8 cellular contexts compared by ENCODE assay signal in genomic region chr3:149621218-149622005, GRCh38. TPM values are rescaled to one million over a fixed set of nuclear protein-coding genes. Genes with fewer than 3 reads are reported as not detected.
DNase-seq lines count a peak whose midpoint lies in the region; ATAC-seq and TF ChIP-seq lines count a peak whose summit lies in the region.

No MANE protein-coding gene starts in this region.

- peaks cover 85% of the 10 kb centered on the region for H3K4me1 Mint-ChIP-seq in HFFc6 (ENCODE audit: low read depth)

- H3K4me2 ChIP-seq in hepatocyte = no peak overlapping the region

- peaks cover 99% of the 10 kb centered on the region for H3K79me2 ChIP-seq in hepatocyte

- H3K4me1 ChIP-seq in SJCRH30 = peaks cover 21% of the 10 kb centered on the region
- H3K4me1 ChIP-seq in hepatocyte (ENCODE audit: insufficient read depth) = peaks cover 12% of the 10 kb centered on the region

- peak overlapping the region; percentile 76 for H3K27ac Mint-ChIP-seq in HFFc6

- peaks cover 4% of the 10 kb centered on the region; the same call in 1 of the 2 replicates for H3K36me3 Mint-ChIP-seq in HFFc6 (ENCODE audit: low read depth)

- H3K36me3 ChIP-seq in SJCRH30 (no peaks in the 10 kb centered on the region), hepatocyte (replicated peaks; ENCODE audit: insufficient read depth, low read depth) (no peaks in the 10 kb centered on the region)

- H3K9me2 ChIP-seq in hepatocyte (replicated peaks; ENCODE audit: insufficient read depth) = no peaks in the 10 kb centered on the region

- no peak for TF ChIP-seq CTCF in GM12865 (IDR thresholded peaks at IDR 0.05; ENCODE audit: insufficient read depth, low read depth, low read length, missing control alignments)
- no peak for TF ChIP-seq CTCF in HFFc6 (IDR thresholded peaks at IDR 0.05)
- TF ChIP-seq CTCF in hepatocyte (IDR thresholded peaks at IDR 0.05; ENCODE audit: poor library complexity) = no peak

- DNase-seq in GM12865 (ENCODE audit: low read depth) = peak; percentile 66
- DNase-seq in HFFc6 = peak; percentile 76
- peak; percentile 17 to 53 for DNase-seq in SJCRH30
- no peak for DNase-seq in hepatocyte (ENCODE audit: low spot score)
- no peak for DNase-seq in NCI-H446 treated with DMSO at 0.1 percent for 48 hours (lab: John Stamatoyannopoulos, UW)
- no peak for DNase-seq in central memory CD4-positive, alpha-beta T cell
- no peak for DNase-seq in HPDE6-E6E7 (ENCODE audit: extremely low spot score)

- H3K9me3 Mint-ChIP-seq in HFFc6 = no peaks in the 10 kb centered on the region

- H3K27ac ChIP-seq in SJCRH30 = peak overlapping the region; percentile 34
- peak overlapping the region; percentile 38 for H3K27ac ChIP-seq in hepatocyte

- H3K4me3 ChIP-seq in GM12865 (ENCODE audit: low read depth, low read length) (no peak overlapping the region; the same call in 1 of the 2 replicates), SJCRH30 (no peak overlapping the region), hepatocyte (no peak overlapping the region)

- H4K20me1 ChIP-seq in hepatocyte (ENCODE audit: insufficient read depth, poor library complexity, severe bottlenecking) = peaks cover 22% of the 10 kb centered on the region

- 82% methylated on average over 5 of the region's 5 CpGs for WGBS in hepatocyte (ENCODE audit: low lambda C conversion rate, missing lambda C conversion rate)

- H2AFZ ChIP-seq in hepatocyte = no peak overlapping the region

- no peaks in the 10 kb centered on the region for H3K27me3 ChIP-seq in SJCRH30
- H3K27me3 ChIP-seq in hepatocyte = no peaks in the 10 kb centered on the region

- peak overlapping the region; percentile 64 for H3K4me3 Mint-ChIP-seq in HFFc6

- no peaks in the 10 kb centered on the region for H3K9me3 ChIP-seq in SJCRH30 (replicated peaks)
- H3K9me3 ChIP-seq in hepatocyte (ENCODE audit: low read depth) = no peaks in the 10 kb centered on the region

- no peak for ATAC-seq in GM18520 (IDR thresholded peaks at IDR 0.05; ENCODE audit: unreplicated experiment)

- H3K27me3 Mint-ChIP-seq in HFFc6 (ENCODE audit: insufficient read depth) = no peaks in the 10 kb centered on the region; the same call in 1 of the 2 replicates

RNA-seq across cellular contexts. Expression of gene WWTR1, which starts 36.4 kb away (rescaled TPM):
- total RNA-seq in HFFc6 (2021; fragmentation: NEBNext Ultra II Directional; extraction: Animal tissue kit (Norgen Biotek cat#: 25700)) = 10 to 100 TPM; 41.5 to 49.7 (median 45.5) TPM
- 48.0 and 49.1 TPM in 2 replicates for total RNA-seq in SJCRH30 (2014; rRNA removed; shearing (Covaris generic))
- total RNA-seq in hepatocyte = 54.7 and 55.8 TPM in 2 replicates
- polyA plus RNA-seq in hepatocyte = 40.5 and 40.6 TPM in 2 replicates

Comparison
In these comparisons a context has a peak if more than half of its experiments do, and no peak if none do; other contexts are left out.
1. DNase-seq: peak in GM12865 (single experiment), HFFc6 (single experiment) and SJCRH30 (2 of 2); none in hepatocyte (single experiment), NCI-H446 treated with DMSO at 0.1 percent for 48 hours (single experiment), central memory CD4-positive, alpha-beta T cell (single experiment) and HPDE6-E6E7 (single experiment).